21 cellular contexts compared by ENCODE assay signal in the genomic region with DNA sequence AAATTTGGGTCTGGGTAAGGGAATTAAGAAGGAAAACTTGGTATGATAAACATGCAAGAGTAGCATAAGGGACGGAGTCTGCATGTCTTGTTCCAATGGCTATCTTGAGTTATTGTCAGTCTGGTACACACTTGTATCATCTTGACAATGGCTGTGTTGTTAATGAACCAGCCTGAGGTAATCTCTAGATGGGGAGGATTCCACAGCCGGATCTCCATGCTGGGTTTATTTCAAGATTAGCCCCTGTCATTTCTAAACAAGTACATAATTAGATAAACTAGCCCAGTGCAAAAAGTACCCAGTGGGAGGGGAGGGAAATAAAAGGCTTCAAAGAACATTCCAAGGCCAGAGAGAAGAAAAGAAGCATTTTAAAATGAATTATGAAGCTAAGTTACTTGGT.
"Had no signal": no experiment of that assay in that cellular context is flagged by ENCODE, and none has a peak within 500 bp of the region (broad histone marks: within the 10 kb centered on the region; RNA-seq: fewer than 3 reads in every experiment).

No MANE protein-coding gene starts in this region.

- FAIRE-seq: pancreas, small intestine had no signal

- DNase-seq: naive B cell; naive thymus-derived CD8-positive, alpha-beta T cell; nephron progenitor cell; nucleus accumbens; psoas muscle; right lobe of liver; sigmoid colon; small intestine; stimulated activated CD4-positive, alpha-beta T cell treated with anti-CD3 and anti-CD28 coated beads, Interleukin-12 subunit alpha, Interleukin-12 subunit beta, amount 100 ng/mL, for 4 hours; stimulated activated CD4-positive, alpha-beta T cell treated with anti-CD3 and anti-CD28 coated beads, Interleukin-1b, Interleukin-23, amount 100 ng/mL, for 48 hours; stimulated activated CD4-positive, alpha-beta T cell treated with anti-CD3 and anti-CD28 coated beads, Interleukin-4, amount 100 ng/mL, for 1 hour; stimulated activated CD4-positive, alpha-beta T cell treated with anti-CD3 and anti-CD28 coated beads, Interleukin-4, amount 100 ng/mL, for 4 hours; stimulated activated CD8-positive, alpha-beta memory T cell treated with anti-CD3 and anti-CD28 coated beads, Interleukin-4, amount 100 ng/mL, for 48 hours; stimulated activated naive CD4-positive, alpha-beta T cell; stimulated activated naive CD8-positive, alpha-beta T cell treated with anti-CD3 and anti-CD28 coated beads, Interleukin-15, amount 100 ng/mL, for 72 hours; stimulated activated naive CD8-positive, alpha-beta T cell treated with anti-CD3 and anti-CD28 coated beads, Interleukin-15, Interleukin-2, amounts not matched to agents 100 U/mL and 50 U/mL, for 24 hours; substantia nigra; trophoblast cell; upper lobe of left lung; uterus had no signal
